In the genomic region with DNA sequence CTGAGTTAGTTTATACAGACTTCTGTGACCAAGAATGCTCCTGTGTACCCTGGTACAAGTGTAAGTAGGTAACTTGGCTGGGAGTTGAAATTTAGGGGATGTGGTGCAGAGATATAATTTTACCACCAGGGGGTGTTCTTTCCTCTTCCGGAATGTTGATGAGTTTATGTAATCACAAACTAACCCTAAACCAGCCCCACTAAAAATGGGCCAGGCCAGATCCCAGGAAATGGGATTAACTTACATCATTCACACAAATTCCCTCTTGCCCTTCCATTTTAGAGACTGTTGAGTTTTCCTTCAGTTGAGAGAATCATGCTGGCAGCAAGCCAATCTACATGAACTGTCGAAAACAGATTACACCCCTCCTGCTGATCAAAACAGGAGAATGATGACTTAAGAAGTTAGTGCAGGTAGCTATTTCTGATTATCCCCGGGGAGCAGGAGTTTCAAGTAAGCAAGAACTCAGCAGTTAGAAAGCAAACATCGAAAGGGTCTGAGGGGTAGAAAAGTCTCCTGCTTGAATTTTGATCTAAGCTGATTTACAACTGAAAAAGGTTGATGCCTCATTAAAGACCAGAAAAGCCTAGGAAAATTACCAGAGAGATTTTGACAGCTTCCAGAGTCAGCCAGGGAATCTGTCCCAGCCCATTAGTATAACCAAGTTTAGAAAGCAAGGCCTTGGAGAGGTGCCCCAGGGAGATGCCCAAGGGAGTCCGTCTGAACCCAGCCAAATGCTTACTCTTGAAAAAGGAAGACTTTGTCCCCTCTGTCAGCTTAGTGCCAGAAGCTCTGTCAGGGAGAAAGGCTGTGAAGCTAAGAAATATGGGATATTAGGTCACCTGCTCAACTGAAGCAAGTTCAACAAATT, we compare ENCODE assay signal across 8 cellular contexts. TPM values are rescaled to one million over a fixed set of nuclear protein-coding genes. Genes with fewer than 3 reads are reported as not detected.
DNase-seq lines count a peak whose midpoint lies in the region; ATAC-seq and TF ChIP-seq lines count a peak whose summit lies in the region.

No MANE protein-coding gene starts in this region.

- no peak overlapping the region for H3K4me3 ChIP-seq in lower lobe of right lung
- H3K4me3 ChIP-seq in stomach smooth muscle (ENCODE audit: low read length in 2 of 2) = peak overlapping the region in 1 of 2 donors; percentile 17

- peak; percentile 75 for TF ChIP-seq CTCF in lower lobe of right lung (IDR thresholded peaks at IDR 0.05)

- no peaks in the 10 kb centered on the region for H3K27me3 ChIP-seq in lower lobe of right lung (ENCODE audit: low read depth)
- no peaks in the 10 kb centered on the region for H3K27me3 ChIP-seq in stomach smooth muscle (ENCODE audit: control insufficient read depth in 1 of 2, insufficient read depth in 2 of 2, low read length in 2 of 2)

- H3K36me3 ChIP-seq in lower lobe of right lung (no peaks in the 10 kb centered on the region), stomach smooth muscle (ENCODE audit: control insufficient read depth in 2 of 2, insufficient read depth in 2 of 2, low read length in 2 of 2) (no peaks in the 10 kb centered on the region)

- H3K9ac ChIP-seq in stomach smooth muscle (ENCODE audit: low read length in 2 of 2) = peak overlapping the region in 1 of 2 donors; percentile 36

- DNase-seq in GM04503 (ENCODE audit: low read depth) = peak; percentile 36
- peak; percentile 19 for DNase-seq in NCI-H2196 treated with DMSO at 0.1 percent for 48 hours (lab: John Stamatoyannopoulos, UW; ENCODE audit: unreplicated experiment)
- DNase-seq in activated CD4-positive, alpha-beta T cell treated with anti-CD3 and anti-CD28 coated beads for 1 hour = peak; percentile 10
- peak; percentile 23 for DNase-seq in effector CD4-positive, alpha-beta T cell
- DNase-seq in lower lobe of right lung = no peak
- DNase-seq in NCI-H774 (lab: John Stamatoyannopoulos, UW) = no peak

- peak overlapping the region; percentile 19 for H3K27ac ChIP-seq in lower lobe of right lung
- H3K27ac ChIP-seq in stomach smooth muscle (ENCODE audit: low read length) = peak overlapping the region; percentile 66

- intact Hi-C loops in lower lobe of right lung (cut with DNase I) = no loop called here

- no peaks in the 10 kb centered on the region for H3K9me3 ChIP-seq in lower lobe of right lung
- H3K9me3 ChIP-seq in stomach smooth muscle (ENCODE audit: control insufficient read depth in 2 of 2, low read length in 2 of 2) = no peaks in the 10 kb centered on the region

- ATAC-seq in HG02678 (IDR thresholded peaks at IDR 0.05; ENCODE audit: unreplicated experiment) (peak; percentile 74), lower lobe of right lung (peak; percentile 84 to 86)

- H3K4me1 ChIP-seq in lower lobe of right lung = peaks cover 42% of the 10 kb centered on the region
- H3K4me1 ChIP-seq in stomach smooth muscle (ENCODE audit: control insufficient read depth, insufficient read depth, low read length) = peaks cover 42% of the 10 kb centered on the region

RNA-seq across cellular contexts. Expression of a gene that starts 32.3 kb away (rescaled TPM):
- total RNA-seq in lower lobe of right lung = 41.4 TPM

Comparison
In these comparisons a context has a peak if more than half of its experiments do, and no peak if none do; other contexts are left out.
1. DNase-seq: peak in GM04503 (single experiment), NCI-H2196 treated with DMSO at 0.1 percent for 48 hours (single experiment), activated CD4-positive, alpha-beta T cell treated with anti-CD3 and anti-CD28 coated beads for 1 hour (single experiment) and effector CD4-positive, alpha-beta T cell (single experiment); none in lower lobe of right lung (single experiment) and NCI-H774 (single experiment).